ENCODE assay signal across 28 cellular contexts in genomic region chr1:87278791-87279190, GRCh38. TPM values are rescaled to one million over a fixed set of nuclear protein-coding genes. Genes with fewer than 3 reads are reported as not detected.
DNase-seq lines count a peak whose midpoint lies in the region; ATAC-seq and TF ChIP-seq lines count a peak whose summit lies in the region.
"Had no signal": no experiment of that assay in that cellular context is flagged by ENCODE, and none has a peak within 500 bp of the region (broad histone marks: within the 10 kb centered on the region; RNA-seq: fewer than 3 reads in every experiment).

No MANE protein-coding gene starts in this region.

- 37 to 52% (median 48%) methylated on average over 2 of the region's 2 CpGs for WGBS in heart left ventricle, 4 donors

- H4K20me1 ChIP-seq in osteoblast (ENCODE audit: insufficient read depth, low read length), result no peaks in the 10 kb centered on the region

- no peaks in the 10 kb centered on the region for H3K9me3 ChIP-seq in A673 (ENCODE audit: low read depth, low read length, poor library complexity, severe bottlenecking)
- no peaks in the 10 kb centered on the region for H3K9me3 ChIP-seq in adipocyte (ENCODE audit: control insufficient read depth, low read length)
- no peaks in the 10 kb centered on the region for H3K9me3 ChIP-seq in heart left ventricle
- H3K9me3 ChIP-seq in osteoblast (ENCODE audit: low read depth, low read length), result no peaks in the 10 kb centered on the region
- H3K9me3 ChIP-seq in Peyer's patch, result no peaks in the 10 kb centered on the region
- H3K9me3 ChIP-seq: BE2C, left lung, pancreas, right lobe of liver, tibial artery had no signal

- in situ Hi-C loops in KBM-7 (cut with MboI; ENCODE audit: low pct_unique_long_range_greater_than_20kb, low sequenced_read_pairs), result no loop called here

- POLR2A ChIA-PET in A673 (lab: Charles Lee; ENCODE audit: low non-redundant PET), result no interaction called here

- H3K27me3 ChIP-seq in A673 (replicated peaks; ENCODE audit: insufficient read depth, low read depth, low read length, poor library complexity) (no peaks in the 10 kb centered on the region), adipocyte (replicated peaks; ENCODE audit: control insufficient read depth, insufficient read depth, low read length) (no peaks in the 10 kb centered on the region), heart left ventricle (no peaks in the 10 kb centered on the region), osteoblast (ENCODE audit: insufficient read depth, low read length) (no peaks in the 10 kb centered on the region), Peyer's patch (no peaks in the 10 kb centered on the region)
- H3K27me3 ChIP-seq: BE2C, left lung, pancreas, right lobe of liver, tibial artery had no signal

- no peak overlapping the region for H3K27ac ChIP-seq in A673 (ENCODE audit: low read depth, low read length, poor library complexity, severe bottlenecking)
- peak overlapping the region; percentile 27 to 77 (median 61) for H3K27ac ChIP-seq in heart left ventricle
- H3K27ac ChIP-seq in osteoblast (ENCODE audit: low read depth, low read length), result peak overlapping the region; percentile 77
- no peak overlapping the region for H3K27ac ChIP-seq in Peyer's patch
- H3K27ac ChIP-seq: left lung, pancreas, PC-9, right lobe of liver had no signal

- peak overlapping the region; percentile 83 for H3K9ac ChIP-seq in adipocyte (ENCODE audit: low read length)

- no peak for TF ChIP-seq POLR2A in heart left ventricle (IDR thresholded peaks at IDR 0.05)
- no peak for TF ChIP-seq POLR2A in Peyer's patch (IDR thresholded peaks at IDR 0.05)

- peak overlapping the region; percentile 26 for H2AFZ ChIP-seq in osteoblast (ENCODE audit: low read length)
- H2AFZ ChIP-seq: PC-9 had no signal

- DNase-seq in A673 (ENCODE audit: low spot score) (peak; percentile 12), adipocyte (ENCODE audit: low read depth) (peak; percentile 13), heart left ventricle (peak in 1 of 5 donors; percentile 18), osteoblast (ENCODE audit: insufficient read length, low spot score, missing footprints) (no peak), KBM-7 (no peak), kidney tubule cell (ENCODE audit: low spot score) (no peak), cortex of kidney (lab: John Stamatoyannopoulos, UW) (no peak), Peyer's patch (no peak)
- DNase-seq: activated CD4-positive, alpha-beta T cell treated with anti-CD3 and anti-CD28 coated beads, Interleukin-2, amount 10 ng/mL, durations not matched to agents 24 days and 14 days; activated naive CD4-positive, alpha-beta T cell; activated T-cell treated with anti-CD3 and anti-CD28 coated beads, Interleukin-2, amount 50 U/mL, for 4 hours; BE2C; CD8-positive, alpha-beta memory T cell; DMS153; effector memory CD8-positive, alpha-beta T cell; left lung; natural killer cell; NCI-H187; NCI-H2171 treated with DMSO at 0.1 percent for 48 hours; NCI-H524 treated with DMSO at 0.1 percent for 48 hours; pancreas; PC-9; right lobe of liver; SIG-M5; T1000 had no signal

- H3K36me3 ChIP-seq in A673 (ENCODE audit: insufficient read depth, low read length, poor library complexity, severe bottlenecking), result no peaks in the 10 kb centered on the region
- no peaks in the 10 kb centered on the region for H3K36me3 ChIP-seq in adipocyte (ENCODE audit: control insufficient read depth, insufficient read depth, low read length, severe bottlenecking)
- no peaks in the 10 kb centered on the region for H3K36me3 ChIP-seq in heart left ventricle
- H3K36me3 ChIP-seq in osteoblast (ENCODE audit: insufficient read depth, low read length), result no peaks in the 10 kb centered on the region
- H3K36me3 ChIP-seq in Peyer's patch, result no peaks in the 10 kb centered on the region
- H3K36me3 ChIP-seq: BE2C, left lung, pancreas, right lobe of liver, tibial artery had no signal

- intact Hi-C loops in A673 (cut with micrococcal nuclease; ENCODE audit: unreplicated experiment), result no loop called here
- intact Hi-C loops in heart left ventricle (cut with DNase I), result loop anchor here in 4 of 10 donors (2.0 to 10.0 kb wide), 3 partner anchors 124 to 148 kb away; no protein-coding TSS in a partner anchor

- peak; percentile 53 to 78 (median 64) for ATAC-seq in heart left ventricle
- ATAC-seq: activated T-cell treated with anti-CD3 and anti-CD28 coated beads, Interleukin-2, amount 50 U/mL, for 4 hours; effector memory CD8-positive, alpha-beta T cell; esophagus mucosa; HepG2; right lobe of liver had no signal

- H3K79me2 ChIP-seq in osteoblast (ENCODE audit: insufficient read depth, low read length), result no peaks in the 10 kb centered on the region

- H3K4me3 ChIP-seq in A673 (ENCODE audit: low read depth, low read length, poor library complexity, severe bottlenecking) (no peak overlapping the region), adipocyte (ENCODE audit: low read length) (peak overlapping the region; percentile 66), heart left ventricle (no peak overlapping the region), osteoblast (ENCODE audit: insufficient read depth, low read length) (no peak overlapping the region), Peyer's patch (no peak overlapping the region)
- H3K4me3 ChIP-seq: left lung, pancreas, PC-9, right lobe of liver, tibial artery had no signal

- peak overlapping the region; percentile 59 for H3K4me2 ChIP-seq in osteoblast (ENCODE audit: insufficient read depth, low read length)
- H3K4me2 ChIP-seq: PC-9 had no signal

- no TSS peak for BruUV-seq in A673 (replicated peaks; lab: Mats Ljungman, UMichigan)

- CTCF ChIA-PET in A673 (lab: Charles Lee), result no interaction called here

- peaks cover 14% of the 10 kb centered on the region for H3K4me1 ChIP-seq in A673 (ENCODE audit: insufficient read depth, low read length, poor library complexity, severe bottlenecking)
- peaks cover 31% of the 10 kb centered on the region for H3K4me1 ChIP-seq in adipocyte (ENCODE audit: control insufficient read depth, insufficient read depth, low read length)
- peaks cover 0 to 25% (median 2%) of the 10 kb centered on the region in 12 donors for H3K4me1 ChIP-seq in heart left ventricle
- H3K4me1 ChIP-seq in osteoblast (ENCODE audit: insufficient read depth, low read length), result peaks cover 18% of the 10 kb centered on the region
- no peaks in the 10 kb centered on the region for H3K4me1 ChIP-seq in Peyer's patch
- H3K4me1 ChIP-seq: BE2C, left lung, pancreas, right lobe of liver had no signal

- no peak for TF ChIP-seq CTCF in A673 (conservative IDR thresholded peaks at IDR 0.05; ENCODE audit: low read depth, low read length)
- TF ChIP-seq CTCF in heart left ventricle (IDR thresholded peaks at IDR 0.05), result no peak
- TF ChIP-seq CTCF in osteoblast (IDR thresholded peaks at IDR 0.05; ENCODE audit: extremely low read depth, low read depth, low read length), result no peak
- no peak for TF ChIP-seq CTCF in Peyer's patch (IDR thresholded peaks at IDR 0.05)

RNA-seq across cellular contexts. Expression of gene LMO4, which starts 49.9 kb away (rescaled TPM):
- 32.2 and 35.3 TPM in 2 replicates for total RNA-seq in A673 (2021)
- 10 to 100 TPM; 23.3 to 60.7 (median 29.6) TPM for total RNA-seq in heart left ventricle
- 10 to 100 TPM; 23.7 to 49.0 TPM for polyA plus RNA-seq in heart left ventricle
- 61.9 and 62.8 TPM in 2 replicates for total RNA-seq in osteoblast
- total RNA-seq in Peyer's patch, result 10 to 100 TPM; 39.1 to 59.9 (median 52.6) TPM

Comparison
In these comparisons a context has a peak if more than half of its experiments do, and no peak if none do; other contexts are left out.
1. DNase-seq: peak in A673 (single experiment) and adipocyte (single experiment); none in osteoblast (single experiment), KBM-7 (single experiment), kidney tubule cell (single experiment), cortex of kidney (single experiment) and Peyer's patch (0 of 3).
2. H3K27ac ChIP-seq: peak in heart left ventricle (12 of 12) and osteoblast (single experiment); none in A673 (single experiment) and Peyer's patch (0 of 4).